In the genomic region with DNA sequence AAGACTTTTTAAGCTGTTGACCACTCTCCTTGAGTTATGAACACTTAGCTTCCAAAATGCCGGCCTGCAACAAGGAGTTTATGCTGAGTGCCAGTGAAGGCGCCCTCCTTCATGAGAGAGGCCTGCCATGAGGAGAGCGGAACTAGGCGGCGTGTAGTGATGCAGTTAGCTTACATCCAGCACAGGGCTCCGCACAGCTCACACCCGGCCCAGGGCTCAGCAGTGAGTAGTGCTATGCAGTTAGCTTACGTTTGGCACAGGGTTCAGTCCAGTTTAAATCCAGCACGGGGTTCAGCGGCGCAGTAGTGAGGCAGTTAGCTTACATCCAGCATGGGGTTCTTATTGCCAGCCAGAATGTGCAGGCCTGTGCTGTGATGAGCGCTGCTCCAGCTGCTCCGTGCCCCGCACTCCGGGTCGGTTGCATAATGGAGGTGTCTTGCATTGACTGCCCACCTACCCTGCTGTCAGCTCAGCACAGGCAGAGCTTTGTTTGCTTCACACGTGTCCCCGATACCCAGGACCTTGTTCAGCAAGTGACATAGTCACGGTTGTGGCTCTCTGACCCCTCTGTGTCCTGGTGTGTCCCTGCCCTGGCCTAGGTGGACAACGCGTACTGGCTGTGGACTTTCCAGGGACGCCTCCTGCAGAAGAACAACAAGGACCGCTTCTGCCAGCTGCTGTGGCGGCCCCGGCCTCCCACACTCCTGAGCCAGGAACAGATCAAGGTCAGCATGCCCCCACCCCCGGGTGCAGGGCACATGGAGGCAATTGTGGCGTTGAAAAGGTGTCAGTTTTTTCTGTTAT, we compare ENCODE assay signal across 1 cellular context.
TF ChIP-seq lines count a peak whose summit lies in the region.

No MANE protein-coding gene starts in this region.

TF ChIP-seq in IMR-90, 13 proteins besides CTCF, POLR2A, EP300 and RAD21:
- TF ChIP-seq SMC3 (IDR thresholded peaks at IDR 0.05; ENCODE audit: low read depth, low read length) (no peak), MXI1 (IDR thresholded peaks at IDR 0.05; ENCODE audit: borderline replicate concordance, low read depth, low read length) (no peak), MAFK (IDR thresholded peaks at IDR 0.05; ENCODE audit: low read depth, low read length) (no peak), FOS (IDR thresholded peaks at IDR 0.05; ENCODE audit: low read depth, low read length) (no peak), RCOR1 (IDR thresholded peaks at IDR 0.05; ENCODE audit: insufficient replicate concordance, low read length) (no peak), NFE2L2 (IDR thresholded peaks at IDR 0.05; ENCODE audit: low read depth, low read length) (no peak), CEBPB (IDR thresholded peaks at IDR 0.05; ENCODE audit: low read depth, low read length) (no peak), BHLHE40 (IDR thresholded peaks at IDR 0.05; ENCODE audit: low read depth, low read length) (no peak)
- TF ChIP-seq, protein P1, sequence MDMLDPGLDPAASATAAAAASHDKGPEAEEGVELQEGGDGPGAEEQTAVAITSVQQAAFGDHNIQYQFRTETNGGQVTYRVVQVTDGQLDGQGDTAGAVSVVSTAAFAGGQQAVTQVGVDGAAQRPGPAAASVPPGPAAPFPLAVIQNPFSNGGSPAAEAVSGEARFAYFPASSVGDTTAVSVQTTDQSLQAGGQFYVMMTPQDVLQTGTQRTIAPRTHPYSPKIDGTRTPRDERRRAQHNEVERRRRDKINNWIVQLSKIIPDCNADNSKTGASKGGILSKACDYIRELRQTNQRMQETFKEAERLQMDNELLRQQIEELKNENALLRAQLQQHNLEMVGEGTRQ (IDR thresholded peaks at IDR 0.05; ENCODE audit: low read depth, low read length), result no peak
- TF ChIP-seq, protein P2, sequence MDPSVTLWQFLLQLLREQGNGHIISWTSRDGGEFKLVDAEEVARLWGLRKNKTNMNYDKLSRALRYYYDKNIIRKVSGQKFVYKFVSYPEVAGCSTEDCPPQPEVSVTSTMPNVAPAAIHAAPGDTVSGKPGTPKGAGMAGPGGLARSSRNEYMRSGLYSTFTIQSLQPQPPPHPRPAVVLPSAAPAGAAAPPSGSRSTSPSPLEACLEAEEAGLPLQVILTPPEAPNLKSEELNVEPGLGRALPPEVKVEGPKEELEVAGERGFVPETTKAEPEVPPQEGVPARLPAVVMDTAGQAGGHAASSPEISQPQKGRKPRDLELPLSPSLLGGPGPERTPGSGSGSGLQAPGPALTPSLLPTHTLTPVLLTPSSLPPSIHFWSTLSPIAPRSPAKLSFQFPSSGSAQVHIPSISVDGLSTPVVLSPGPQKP (IDR thresholded peaks at IDR 0.05; ENCODE audit: borderline replicate concordance, low read depth, low read length), result no peak
